25 cellular contexts compared by ENCODE assay signal in the genomic region with DNA sequence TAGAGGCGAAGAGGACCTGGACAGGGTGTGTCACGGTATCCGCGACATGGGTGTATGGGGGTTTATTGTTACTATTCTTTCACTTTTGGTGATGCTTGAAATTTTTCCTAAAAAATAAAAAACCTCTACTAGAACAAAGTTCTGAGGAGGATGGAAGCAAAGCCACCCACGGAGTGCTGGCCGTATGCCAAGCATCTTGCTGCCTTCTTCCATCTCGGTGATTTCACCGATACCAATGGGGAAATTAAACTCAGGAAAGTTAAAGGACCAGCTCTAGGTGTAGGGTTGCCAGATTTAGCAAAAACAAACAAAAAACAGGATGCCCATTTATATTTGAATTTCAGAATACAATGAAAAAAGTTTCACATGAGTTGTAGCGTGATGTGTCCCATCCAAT. TPM values are rescaled to one million over a fixed set of nuclear protein-coding genes. Genes with fewer than 3 reads are reported as not detected.
DNase-seq lines count a peak whose midpoint lies in the region; ATAC-seq and TF ChIP-seq lines count a peak whose summit lies in the region.
"Had no signal": no experiment of that assay in that cellular context is flagged by ENCODE, and none has a peak within 500 bp of the region (broad histone marks: within the 10 kb centered on the region; RNA-seq: fewer than 3 reads in every experiment).

No MANE protein-coding gene starts in this region.

- no peak for TF ChIP-seq POLR2A in vagina (IDR thresholded peaks at IDR 0.05)

- no peaks in the 10 kb centered on the region for H3K9me3 ChIP-seq in osteoblast (ENCODE audit: low read depth, low read length)
- no peaks in the 10 kb centered on the region for H3K9me3 ChIP-seq in aorta (ENCODE audit: control insufficient read depth, low read length)
- no peaks in the 10 kb centered on the region for H3K9me3 ChIP-seq in vagina
- H3K9me3 ChIP-seq: adrenal gland, esophagus squamous epithelium had no signal

- 54 to 55% methylated on average over 9 of the region's 9 CpGs for WGBS in aorta, 2 donors

- H3K27me3 ChIP-seq in osteoblast (ENCODE audit: insufficient read depth, low read length) (no peaks in the 10 kb centered on the region), aorta (ENCODE audit: control insufficient read depth in 1 of 2, insufficient read depth in 2 of 2, low read length in 1 of 2) (no peaks in the 10 kb centered on the region), vagina (no peaks in the 10 kb centered on the region)
- H3K27me3 ChIP-seq: adrenal gland, esophagus squamous epithelium had no signal

- DNase-seq in left ventricle myocardium superior (peak; percentile 52), Right ventricle myocardium inferior (ENCODE audit: missing footprints) (no peak), coronary artery (ENCODE audit: low spot score) (no peak), osteoblast (ENCODE audit: insufficient read length, low spot score, missing footprints) (no peak), aorta (peak; percentile 60 to 86), vagina (ENCODE audit: extremely low spot score in 2 of 2) (no peak)
- DNase-seq: activated CD4-positive, alpha-beta T cell treated with anti-CD3 and anti-CD28 coated beads, Interleukin-2, amount 50 U/mL, for 1 hour; activated CD8-positive, alpha-beta memory T cell treated with anti-CD3 and anti-CD28 coated beads, Interleukin-2, amount 50 U/mL, for 48 hours; activated gamma-delta T cell; adrenal gland; central memory CD4-positive, alpha-beta T cell; DMS 273 treated with DMSO at 0.1 percent for 48 hours; effector CD4-positive, alpha-beta T cell; esophagus squamous epithelium; GDM1; MM.1S; NCI-H187 treated with DMSO at 0.1 percent for 48 hours; occipital lobe; RPMI8226; stimulated activated CD4-positive, alpha-beta T cell treated with anti-CD3 and anti-CD28 coated beads, Interleukin-1b, Interleukin-23, amount 100 ng/mL, for 48 hours; stimulated activated naive CD4-positive, alpha-beta T cell treated with Interleukin-2 at 50 U/mL for 16 hours had no signal

- intact Hi-C loops in left ventricle myocardium superior (cut with micrococcal nuclease): no loop called here
- intact Hi-C loops in Right ventricle myocardium inferior (cut with DNase I): no loop called here
- intact Hi-C loops in aorta (cut with DNase I): loop anchor here in 1 of 2 donors (2.0 kb wide), 1 partner anchor 31 kb away; no protein-coding TSS in a partner anchor
- intact Hi-C loops in vagina (cut with DNase I): no loop called here

- H3K4me3 ChIP-seq in coronary artery (peak overlapping the region; percentile 15), osteoblast (ENCODE audit: insufficient read depth, low read length) (peak overlapping the region; percentile 15), aorta (ENCODE audit: low read length in 2 of 2) (no peak overlapping the region), vagina (no peak overlapping the region)
- H3K4me3 ChIP-seq: adrenal gland, esophagus squamous epithelium, lung had no signal

- peaks cover 46% of the 10 kb centered on the region for H4K20me1 ChIP-seq in osteoblast (ENCODE audit: insufficient read depth, low read length)

- ATAC-seq in left ventricle myocardium superior: no peak
- no peak for ATAC-seq in Right ventricle myocardium inferior
- no peak for ATAC-seq in aorta (ENCODE audit: low FRiP score)
- no peak for ATAC-seq in HG02763 (IDR thresholded peaks at IDR 0.05; ENCODE audit: unreplicated experiment)
- no peak for ATAC-seq in GM19467 (IDR thresholded peaks at IDR 0.05; ENCODE audit: unreplicated experiment)

- TF ChIP-seq CTCF in coronary artery (IDR thresholded peaks at IDR 0.05): no peak
- TF ChIP-seq CTCF in osteoblast (IDR thresholded peaks at IDR 0.05; ENCODE audit: extremely low read depth, low read depth, low read length): no peak
- no peak for TF ChIP-seq CTCF in vagina (IDR thresholded peaks at IDR 0.05)

- H2AFZ ChIP-seq in osteoblast (ENCODE audit: low read length): no peak overlapping the region

- H3K79me2 ChIP-seq in osteoblast (ENCODE audit: insufficient read depth, low read length): peaks cover 91% of the 10 kb centered on the region

- H3K4me2 ChIP-seq in osteoblast (ENCODE audit: insufficient read depth, low read length): peak overlapping the region; percentile 73

- peak overlapping the region; percentile 51 to 89 for H3K27ac ChIP-seq in coronary artery
- peak overlapping the region; percentile 86 for H3K27ac ChIP-seq in osteoblast (ENCODE audit: low read depth, low read length)
- H3K27ac ChIP-seq in aorta (ENCODE audit: low read depth in 1 of 2, low read length in 2 of 2): peak overlapping the region in 1 of 2 donors; percentile 58
- H3K27ac ChIP-seq in vagina: no peak overlapping the region
- H3K27ac ChIP-seq: esophagus squamous epithelium had no signal

- H3K36me3 ChIP-seq in osteoblast (ENCODE audit: insufficient read depth, low read length) (peaks cover 2% of the 10 kb centered on the region), aorta (ENCODE audit: control insufficient read depth in 1 of 2, insufficient read depth in 2 of 2, low read length in 1 of 2) (no peaks in the 10 kb centered on the region), vagina (no peaks in the 10 kb centered on the region)
- H3K36me3 ChIP-seq: adrenal gland, esophagus squamous epithelium had no signal

- peaks cover 57% of the 10 kb centered on the region for H3K4me1 ChIP-seq in osteoblast (ENCODE audit: insufficient read depth, low read length)
- peaks cover 0 to 6% of the 10 kb centered on the region in 2 donors for H3K4me1 ChIP-seq in aorta (ENCODE audit: control insufficient read depth in 1 of 2, insufficient read depth in 2 of 2, low read length in 2 of 2)
- peaks cover 56% of the 10 kb centered on the region for H3K4me1 ChIP-seq in vagina

RNA-seq across cellular contexts. Expression of a gene that starts 33.9 kb away (rescaled TPM):
- total RNA-seq in left ventricle myocardium superior: 14.9 TPM
- total RNA-seq in Right ventricle myocardium inferior: 16.2 TPM
- total RNA-seq in osteoblast: 28.9 and 31.8 TPM in 2 replicates
- 10 to 100 TPM; 34.8 to 92.0 TPM for total RNA-seq in aorta
- polyA plus RNA-seq in aorta: 10 to 100 TPM in 1 of 2 donors, 1 to 10 TPM in 1; 7.1 to 14.3 TPM
- 28.5 TPM for total RNA-seq in vagina
- polyA plus RNA-seq: CD14-positive monocyte had no signal

Comparison
In these comparisons a context has a peak if more than half of its experiments do, and no peak if none do; other contexts are left out.
1. DNase-seq: peak in left ventricle myocardium superior (single experiment) and aorta (2 of 2); none in Right ventricle myocardium inferior (single experiment), coronary artery (single experiment), osteoblast (single experiment) and vagina (0 of 2).
2. H3K4me3 ChIP-seq: peak in coronary artery (single experiment) and osteoblast (single experiment); none in aorta (0 of 2) and vagina (0 of 2).